ENCODE assay signal across 19 cellular contexts in the genomic region with DNA sequence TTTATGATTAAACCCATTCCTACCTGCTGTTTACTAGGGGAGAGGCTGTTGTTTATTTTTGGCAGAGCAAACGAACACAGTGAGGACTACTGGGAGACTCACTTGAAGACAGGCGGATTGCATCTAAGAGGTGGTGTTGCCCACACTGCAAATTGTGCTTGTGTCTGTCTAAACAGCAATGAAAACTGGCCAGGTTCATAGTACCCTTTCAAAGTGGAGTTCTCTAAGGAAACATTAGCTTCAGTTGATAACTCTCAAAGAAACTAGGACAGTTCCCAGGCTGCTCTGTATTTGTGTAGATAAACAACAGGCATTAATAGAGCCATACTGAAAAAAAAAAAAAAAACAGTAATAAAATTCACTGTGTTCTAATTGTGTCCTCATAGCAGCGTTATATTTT.
"Had no signal": no experiment of that assay in that cellular context is flagged by ENCODE, and none has a peak within 500 bp of the region (broad histone marks: within the 10 kb centered on the region; RNA-seq: fewer than 3 reads in every experiment).

No MANE protein-coding gene starts in this region.

- H3K27ac Mint-ChIP-seq: activated B cell treated with CpG ODN at 0.5 μM for 24 hours; activated CD4-positive, alpha-beta T cell treated with anti-CD3 and anti-CD28 coated beads, Interleukin-2, amount 10 ng/mL, durations not matched to agents 7 days and 5 days; activated naive CD4-positive, alpha-beta T cell treated with anti-CD3 and anti-CD28 coated beads for 36 hours; activated T-helper 17 cell treated with anti-CD3 and anti-CD28 coated beads, Interleukin-2, amount 50 U/mL, for 72 hours; stimulated activated memory B cell treated with anti-CD40 and anti-IgM and Interleukin-4, amounts not matched to agents 10 μg/mL and 1 μg/mL and 100 μg/mL, for 72 hours; T-cell; type B pancreatic cell had no signal

- H3K27ac ChIP-seq: brain microvascular endothelial cell, foreskin keratinocyte, heart left ventricle, left lung, pancreas, right atrium auricular region, SJCRH30 had no signal

- H3K4me3 ChIP-seq: heart left ventricle, left lung, pancreas, right atrium auricular region, SJCRH30 had no signal

- H3K4me1 Mint-ChIP-seq: neural crest cell had no signal

- H3K36me3 ChIP-seq: brain microvascular endothelial cell, heart left ventricle, left lung, pancreas, right atrium auricular region, SJCRH30 had no signal

- H3K4me3 Mint-ChIP-seq: activated B cell treated with CpG ODN at 0.5 μM for 24 hours; activated CD4-positive, alpha-beta T cell treated with anti-CD3 and anti-CD28 coated beads, Interleukin-2, amount 10 ng/mL, durations not matched to agents 7 days and 5 days; activated naive CD4-positive, alpha-beta T cell treated with anti-CD3 and anti-CD28 coated beads for 36 hours; activated T-helper 17 cell treated with anti-CD3 and anti-CD28 coated beads, Interleukin-2, amount 50 U/mL, for 72 hours; neural crest cell; stimulated activated memory B cell treated with anti-CD40 and anti-IgM and Interleukin-4, amounts not matched to agents 10 μg/mL and 1 μg/mL and 100 μg/mL, for 72 hours; T-cell; type B pancreatic cell had no signal

- DNase-seq: activated B cell treated with CpG ODN at 0.5 μM for 24 hours; activated CD4-positive, alpha-beta T cell treated with anti-CD3 and anti-CD28 coated beads, Interleukin-2, amount 10 ng/mL, durations not matched to agents 7 days and 5 days; activated naive CD4-positive, alpha-beta T cell treated with anti-CD3 and anti-CD28 coated beads for 36 hours; activated T-cell treated with anti-CD3 and anti-CD28 coated beads for 4 hours; amniotic stem cell; brain microvascular endothelial cell; foreskin keratinocyte; heart left ventricle; left lung; mesenchymal stem cell; pancreas; SJCRH30; small intestine; T-cell had no signal

- H3K27me3 ChIP-seq: brain microvascular endothelial cell, foreskin keratinocyte, heart left ventricle, left lung, pancreas, right atrium auricular region, SJCRH30 had no signal

- H3K4me1 ChIP-seq: foreskin keratinocyte, left lung, pancreas, right atrium auricular region, SJCRH30 had no signal

- H3K9me3 ChIP-seq: pancreas, SJCRH30 had no signal

- H3K27me3 Mint-ChIP-seq: activated B cell treated with CpG ODN at 0.5 μM for 24 hours; activated CD4-positive, alpha-beta T cell treated with anti-CD3 and anti-CD28 coated beads, Interleukin-2, amount 10 ng/mL, durations not matched to agents 7 days and 5 days; activated T-helper 17 cell treated with anti-CD3 and anti-CD28 coated beads, Interleukin-2, amount 50 U/mL, for 72 hours; stimulated activated memory B cell treated with anti-CD40 and anti-IgM and Interleukin-4, amounts not matched to agents 10 μg/mL and 1 μg/mL and 100 μg/mL, for 72 hours; T-cell; type B pancreatic cell had no signal

- ATAC-seq: activated T-helper 17 cell treated with anti-CD3 and anti-CD28 coated beads, Interleukin-2, amount 50 U/mL, for 72 hours; foreskin keratinocyte; heart left ventricle; left lung; pancreas; stimulated activated memory B cell treated with anti-CD40 and anti-IgM and Interleukin-4, amounts not matched to agents 10 μg/mL and 1 μg/mL and 100 μg/mL, for 72 hours; T-cell had no signal

- H3K9me3 Mint-ChIP-seq: activated B cell treated with CpG ODN at 0.5 μM for 24 hours had no signal
